8 cellular contexts compared by ENCODE assay signal in genomic region chr22:41285820-41286638, GRCh38. TPM values are rescaled to one million over a fixed set of nuclear protein-coding genes. Genes with fewer than 3 reads are reported as not detected.
DNase-seq lines count a peak whose midpoint lies in the region; ATAC-seq, FAIRE-seq and TF ChIP-seq lines count a peak whose summit lies in the region.

A gene with protein sequence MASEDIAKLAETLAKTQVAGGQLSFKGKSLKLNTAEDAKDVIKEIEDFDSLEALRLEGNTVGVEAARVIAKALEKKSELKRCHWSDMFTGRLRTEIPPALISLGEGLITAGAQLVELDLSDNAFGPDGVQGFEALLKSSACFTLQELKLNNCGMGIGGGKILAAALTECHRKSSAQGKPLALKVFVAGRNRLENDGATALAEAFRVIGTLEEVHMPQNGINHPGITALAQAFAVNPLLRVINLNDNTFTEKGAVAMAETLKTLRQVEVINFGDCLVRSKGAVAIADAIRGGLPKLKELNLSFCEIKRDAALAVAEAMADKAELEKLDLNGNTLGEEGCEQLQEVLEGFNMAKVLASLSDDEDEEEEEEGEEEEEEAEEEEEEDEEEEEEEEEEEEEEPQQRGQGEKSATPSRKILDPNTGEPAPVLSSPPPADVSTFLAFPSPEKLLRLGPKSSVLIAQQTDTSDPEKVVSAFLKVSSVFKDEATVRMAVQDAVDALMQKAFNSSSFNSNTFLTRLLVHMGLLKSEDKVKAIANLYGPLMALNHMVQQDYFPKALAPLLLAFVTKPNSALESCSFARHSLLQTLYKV (minus strand): TSS chr22:41286187. CDS start chr22:41281044, 5,143 bp downstream.

- H3K4me1 ChIP-seq in small intestine (ENCODE audit: control insufficient read depth in 2 of 2, insufficient read depth in 1 of 2, low read depth in 1 of 2, low read length in 1 of 2) = peaks cover 0 to 6% of the 10 kb centered on the region in 2 donors

- H3K27ac Mint-ChIP-seq in WTC11 = peak within 1 kb of the TSS; percentile 99

- H3K9me3 Mint-ChIP-seq in WTC11 = no peaks in the 10 kb centered on the region

- H3K27ac ChIP-seq in small intestine (ENCODE audit: low read depth in 1 of 2, low read length in 1 of 2) = peak within 1 kb of the TSS; percentile 76 to 91

- POLR2A ChIA-PET in WTC11 (lab: Charles Lee) = interaction anchor here (0.6 to 2.1 kb wide), 9 partner anchors 16 to 264 kb away, joined by 3 to 10 read pairs (median 3); partner anchors contain the start of genes PHF5A, TEF and ZC3H7B

- WGBS in small intestine, 3 donors = 0 to 1% (median 0%) methylated on average over 57 to 77 of the region's 77 CpGs

- TF ChIP-seq CTCF in AG09309 (IDR thresholded peaks at IDR 0.05; ENCODE audit: control insufficient read depth, insufficient read depth, low read depth, low read length, missing control alignments) (peak; percentile 23), WTC11 (IDR thresholded peaks at IDR 0.05) (no peak), cardiac fibroblast (IDR thresholded peaks at IDR 0.05; ENCODE audit: low read depth, low read length) (peak; percentile 19)

- H3K9me3 ChIP-seq in small intestine (ENCODE audit: control insufficient read depth, low read depth) = no peaks in the 10 kb centered on the region

- peaks cover 47% of the 10 kb centered on the region for H3K4me1 Mint-ChIP-seq in WTC11

- peaks cover 22% of the 10 kb centered on the region for H3K36me3 Mint-ChIP-seq in WTC11

- CTCF ChIA-PET in WTC11 (lab: Charles Lee) = interaction anchor here (0.6 to 1.2 kb wide), 6 partner anchors 11 to 324 kb away, joined by 3 to 6 read pairs (median 4); partner anchors contain the start of genes TEF and ZC3H7B

- H3K4me3 Mint-ChIP-seq in WTC11 = peak within 1 kb of the TSS; percentile 88

- H3K27me3 Mint-ChIP-seq in WTC11 (ENCODE audit: low read depth) = no peaks in the 10 kb centered on the region

- H3K36me3 ChIP-seq in small intestine (ENCODE audit: control insufficient read depth in 2 of 2, insufficient read depth in 2 of 2, low read length in 2 of 2) = peaks cover 0 to 2% of the 10 kb centered on the region in 2 donors

- FAIRE-seq in small intestine (lab: Jason Lieb, UNC) = peak; percentile 59

- H3K4me3 ChIP-seq in AG09309 (ENCODE audit: control insufficient read depth, low read depth, low read length) (peak within 1 kb of the TSS; percentile 74), cardiac fibroblast (replicated peaks in 1 of 2; ENCODE audit: low read depth in 2 of 2, low read length in 2 of 2) (peak within 1 kb of the TSS; percentile 89 to 96), small intestine (ENCODE audit: low read depth in 1 of 2, low read length in 2 of 2) (peak within 1 kb of the TSS; percentile 94 to 96)

- no peaks in the 10 kb centered on the region for H3K27me3 ChIP-seq in small intestine (ENCODE audit: control insufficient read depth in 2 of 2, insufficient read depth in 2 of 2, low read length in 2 of 2)

- DNase-seq in AG09309 (ENCODE audit: low read depth) (peak; percentile 91), NCI-H226 (peak; percentile 93), WTC11 (ENCODE audit: low spot score) (peak; percentile 99), cardiac fibroblast (ENCODE audit: low read depth in 2 of 2) (peak; percentile 98), iPS-NIHi11 (ENCODE audit: low spot score) (peak; percentile 97), small intestine (peak; percentile 100)

- peak; percentile 95 for ATAC-seq in GM18909 (IDR thresholded peaks at IDR 0.05; ENCODE audit: poor library complexity, unreplicated experiment)
- ATAC-seq in HG03175 (IDR thresholded peaks at IDR 0.05; ENCODE audit: unreplicated experiment) = peak; percentile 94
- ATAC-seq in WTC11 = peak; percentile 98

TF ChIP-seq in WTC11, 78 proteins besides CTCF, POLR2A, EP300 and RAD21 (continues in another document):
- peak; percentile 60; the same call in 1 of the 2 replicates for TF ChIP-seq GABPB1 (CRISPR knock-in tag; IDR thresholded peaks at IDR 0.05)
- TF ChIP-seq PREB (CRISPR knock-in tag; IDR thresholded peaks at IDR 0.05; ENCODE audit: borderline replicate concordance) = peak; percentile 49; the same call in 1 of the 2 replicates
- TF ChIP-seq CREB1 (CRISPR knock-in tag; IDR thresholded peaks at IDR 0.05) = no peak
- no peak for TF ChIP-seq OVOL2 (CRISPR knock-in tag; IDR thresholded peaks at IDR 0.05; ENCODE audit: borderline replicate concordance)
- no peak for TF ChIP-seq ELF4 (CRISPR knock-in tag; IDR thresholded peaks at IDR 0.05; ENCODE audit: low read depth)
- TF ChIP-seq, protein P1, sequence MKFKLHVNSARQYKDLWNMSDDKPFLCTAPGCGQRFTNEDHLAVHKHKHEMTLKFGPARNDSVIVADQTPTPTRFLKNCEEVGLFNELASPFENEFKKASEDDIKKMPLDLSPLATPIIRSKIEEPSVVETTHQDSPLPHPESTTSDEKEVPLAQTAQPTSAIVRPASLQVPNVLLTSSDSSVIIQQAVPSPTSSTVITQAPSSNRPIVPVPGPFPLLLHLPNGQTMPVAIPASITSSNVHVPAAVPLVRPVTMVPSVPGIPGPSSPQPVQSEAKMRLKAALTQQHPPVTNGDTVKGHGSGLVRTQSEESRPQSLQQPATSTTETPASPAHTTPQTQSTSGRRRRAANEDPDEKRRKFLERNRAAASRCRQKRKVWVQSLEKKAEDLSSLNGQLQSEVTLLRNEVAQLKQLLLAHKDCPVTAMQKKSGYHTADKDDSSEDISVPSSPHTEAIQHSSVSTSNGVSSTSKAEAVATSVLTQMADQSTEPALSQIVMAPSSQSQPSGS (CRISPR knock-in tag; IDR thresholded peaks at IDR 0.05; ENCODE audit: borderline replicate concordance, low read depth) = no peak
- TF ChIP-seq ATF1 (CRISPR knock-in tag; IDR thresholded peaks at IDR 0.05) = no peak
- TF ChIP-seq, protein P2, sequence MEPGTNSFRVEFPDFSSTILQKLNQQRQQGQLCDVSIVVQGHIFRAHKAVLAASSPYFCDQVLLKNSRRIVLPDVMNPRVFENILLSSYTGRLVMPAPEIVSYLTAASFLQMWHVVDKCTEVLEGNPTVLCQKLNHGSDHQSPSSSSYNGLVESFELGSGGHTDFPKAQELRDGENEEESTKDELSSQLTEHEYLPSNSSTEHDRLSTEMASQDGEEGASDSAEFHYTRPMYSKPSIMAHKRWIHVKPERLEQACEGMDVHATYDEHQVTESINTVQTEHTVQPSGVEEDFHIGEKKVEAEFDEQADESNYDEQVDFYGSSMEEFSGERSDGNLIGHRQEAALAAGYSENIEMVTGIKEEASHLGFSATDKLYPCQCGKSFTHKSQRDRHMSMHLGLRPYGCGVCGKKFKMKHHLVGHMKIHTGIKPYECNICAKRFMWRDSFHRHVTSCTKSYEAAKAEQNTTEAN (CRISPR knock-in tag; IDR thresholded peaks at IDR 0.05) = peak; percentile 52; the same call in 1 of the 2 replicates
- TF ChIP-seq GTF2I (CRISPR knock-in tag; conservative IDR thresholded peaks at IDR 0.05) = no peak
- TF ChIP-seq, protein P3, sequence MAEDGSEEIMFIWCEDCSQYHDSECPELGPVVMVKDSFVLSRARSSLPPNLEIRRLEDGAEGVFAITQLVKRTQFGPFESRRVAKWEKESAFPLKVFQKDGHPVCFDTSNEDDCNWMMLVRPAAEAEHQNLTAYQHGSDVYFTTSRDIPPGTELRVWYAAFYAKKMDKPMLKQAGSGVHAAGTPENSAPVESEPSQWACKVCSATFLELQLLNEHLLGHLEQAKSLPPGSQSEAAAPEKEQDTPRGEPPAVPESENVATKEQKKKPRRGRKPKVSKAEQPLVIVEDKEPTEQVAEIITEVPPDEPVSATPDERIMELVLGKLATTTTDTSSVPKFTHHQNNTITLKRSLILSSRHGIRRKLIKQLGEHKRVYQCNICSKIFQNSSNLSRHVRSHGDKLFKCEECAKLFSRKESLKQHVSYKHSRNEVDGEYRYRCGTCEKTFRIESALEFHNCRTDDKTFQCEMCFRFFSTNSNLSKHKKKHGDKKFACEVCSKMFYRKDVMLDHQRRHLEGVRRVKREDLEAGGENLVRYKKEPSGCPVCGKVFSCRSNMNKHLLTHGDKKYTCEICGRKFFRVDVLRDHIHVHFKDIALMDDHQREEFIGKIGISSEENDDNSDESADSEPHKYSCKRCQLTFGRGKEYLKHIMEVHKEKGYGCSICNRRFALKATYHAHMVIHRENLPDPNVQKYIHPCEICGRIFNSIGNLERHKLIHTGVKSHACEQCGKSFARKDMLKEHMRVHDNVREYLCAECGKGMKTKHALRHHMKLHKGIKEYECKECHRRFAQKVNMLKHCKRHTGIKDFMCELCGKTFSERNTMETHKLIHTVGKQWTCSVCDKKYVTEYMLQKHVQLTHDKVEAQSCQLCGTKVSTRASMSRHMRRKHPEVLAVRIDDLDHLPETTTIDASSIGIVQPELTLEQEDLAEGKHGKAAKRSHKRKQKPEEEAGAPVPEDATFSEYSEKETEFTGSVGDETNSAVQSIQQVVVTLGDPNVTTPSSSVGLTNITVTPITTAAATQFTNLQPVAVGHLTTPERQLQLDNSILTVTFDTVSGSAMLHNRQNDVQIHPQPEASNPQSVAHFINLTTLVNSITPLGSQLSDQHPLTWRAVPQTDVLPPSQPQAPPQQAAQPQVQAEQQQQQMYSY (CRISPR knock-in tag; IDR thresholded peaks at IDR 0.05) = no peak
- no peak for TF ChIP-seq ZNF219 (CRISPR knock-in tag; IDR thresholded peaks at IDR 0.05; ENCODE audit: borderline replicate concordance)
- TF ChIP-seq FOXP1 (CRISPR knock-in tag; IDR thresholded peaks at IDR 0.05; ENCODE audit: borderline replicate concordance) = peak; percentile 60; the same call in 1 of the 2 replicates
- TF ChIP-seq, protein P4, sequence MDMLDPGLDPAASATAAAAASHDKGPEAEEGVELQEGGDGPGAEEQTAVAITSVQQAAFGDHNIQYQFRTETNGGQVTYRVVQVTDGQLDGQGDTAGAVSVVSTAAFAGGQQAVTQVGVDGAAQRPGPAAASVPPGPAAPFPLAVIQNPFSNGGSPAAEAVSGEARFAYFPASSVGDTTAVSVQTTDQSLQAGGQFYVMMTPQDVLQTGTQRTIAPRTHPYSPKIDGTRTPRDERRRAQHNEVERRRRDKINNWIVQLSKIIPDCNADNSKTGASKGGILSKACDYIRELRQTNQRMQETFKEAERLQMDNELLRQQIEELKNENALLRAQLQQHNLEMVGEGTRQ (CRISPR knock-in tag; IDR thresholded peaks at IDR 0.05) = no peak; the same call in 1 of the 2 replicates
- TF ChIP-seq PRRX2 (CRISPR knock-in tag; IDR thresholded peaks at IDR 0.05) = no peak

RNA-seq across cellular contexts. Expression of the gene that starts here (rescaled TPM):
- total RNA-seq in WTC11 (2021) = 144 to 160 TPM (median 151 TPM) in 3 replicates
- polyA plus RNA-seq in small intestine = 10 to 100 TPM; 27.5 to 62.3 (median 31.9) TPM

Comparison
In these comparisons a context has a peak if more than half of its experiments do, and no peak if none do; other contexts are left out.
1. Peak in every context shown above with its lines: DNase-seq, ATAC-seq, H3K4me3 ChIP-seq and H3K27ac ChIP-seq.